ENCODE assay signal across 34 cellular contexts in the genomic region with DNA sequence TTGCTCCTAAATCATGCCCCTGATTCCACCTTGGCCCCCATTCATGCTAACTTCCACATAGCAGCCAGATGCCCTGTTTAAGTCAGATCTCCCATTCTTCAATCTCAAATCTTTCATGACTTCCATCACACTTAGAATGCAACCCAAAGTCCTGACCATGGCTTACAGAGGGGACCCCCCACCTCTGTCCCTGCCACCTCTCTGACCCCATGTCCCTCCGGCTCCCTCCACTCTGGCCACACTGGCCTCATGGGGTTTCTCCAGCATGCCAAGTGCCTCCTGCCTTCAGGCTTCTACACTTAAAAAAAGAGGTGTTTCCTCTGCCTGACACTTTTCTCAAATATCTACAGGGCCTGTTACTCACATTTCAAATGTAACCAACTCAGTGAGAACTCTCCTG.
"Had no signal": no experiment of that assay in that cellular context is flagged by ENCODE, and none has a peak within 500 bp of the region (broad histone marks: within the 10 kb centered on the region; RNA-seq: fewer than 3 reads in every experiment).

No MANE protein-coding gene starts in this region.

- H3K4me3 ChIP-seq: MG63 had no signal

- DNase-seq: Karpas-422, Kasumi-1, KG1, MG63, MM.1S, MV-4-11, NCI-H1048, NCI-H1092, NCI-H1092 treated with DMSO at 0.1 percent for 48 hours, NCI-H1105, NCI-H1105 treated with DMSO at 0.1 percent for 48 hours, NCI-H1417, NCI-H1436, NCI-H1436 treated with DMSO at 0.1 percent for 48 hours, NCI-H146, NCI-H1694, NCI-H1694 treated with DMSO at 0.1 percent for 48 hours, NCI-H187, NCI-H187 treated with DMSO at 0.1 percent for 48 hours, NCI-H1930, NCI-H2029, NCI-H2029 treated with DMSO at 0.1 percent for 48 hours, NCI-H2081, NCI-H2081 treated with DMSO at 0.1 percent for 48 hours, NCI-H2107, NCI-H2171, NCI-H2171 treated with DMSO at 0.1 percent for 48 hours, NCI-H2227 treated with DMSO at 0.1 percent for 48 hours, NCI-H226, NCI-H345, NCI-H446, NCI-H446 treated with DMSO at 0.1 percent for 48 hours, NCI-H510A had no signal

- H3K27ac ChIP-seq: KMS-11 had no signal

- H3K27me3 ChIP-seq: MG63 had no signal

- H3K36me3 ChIP-seq: MG63 had no signal
